In the genomic region with DNA sequence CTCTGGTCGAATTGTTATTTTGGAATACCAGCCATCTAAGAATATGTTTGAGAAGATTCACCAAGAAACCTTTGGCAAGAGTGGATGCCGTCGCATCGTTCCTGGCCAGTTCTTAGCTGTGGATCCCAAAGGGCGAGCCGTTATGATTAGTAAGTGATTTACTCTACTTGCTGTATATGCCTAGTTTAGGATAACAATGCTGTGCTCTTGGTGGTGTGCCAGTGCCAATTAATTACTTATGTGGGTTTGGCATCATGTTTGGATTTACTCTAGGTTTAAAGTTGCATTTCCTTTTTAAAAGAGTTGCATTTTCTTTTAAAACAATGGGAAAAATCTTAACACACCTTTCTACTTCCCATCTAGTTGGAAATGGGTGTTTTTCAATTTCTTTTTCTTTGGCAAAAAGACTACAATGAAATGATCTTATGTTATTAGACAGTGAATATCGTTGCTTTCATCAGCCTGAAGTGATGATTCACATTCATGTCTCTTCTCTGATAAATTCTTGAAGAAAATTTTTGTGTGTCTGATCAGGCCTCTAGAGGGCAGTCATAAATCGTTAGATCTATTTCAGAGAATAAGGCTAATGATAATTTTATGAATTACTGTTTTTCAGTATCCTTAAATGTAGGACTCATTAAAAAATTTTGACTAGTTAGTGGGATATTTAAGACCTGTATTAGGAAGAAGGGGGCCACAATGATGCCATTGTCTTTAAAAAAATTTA, we compare ENCODE assay signal across 9 cellular contexts. TPM values are rescaled to one million over a fixed set of nuclear protein-coding genes. Genes with fewer than 3 reads are reported as not detected.
DNase-seq lines count a peak whose midpoint lies in the region; ATAC-seq, FAIRE-seq and TF ChIP-seq lines count a peak whose summit lies in the region.
"Had no signal": no experiment of that assay in that cellular context is flagged by ENCODE, and none has a peak within 500 bp of the region (broad histone marks: within the 10 kb centered on the region; RNA-seq: fewer than 3 reads in every experiment).

No MANE protein-coding gene starts in this region.

- 61 to 63% methylated on average over 8 of the region's 8 CpGs for WGBS in upper lobe of left lung, 2 donors

- peak in 1 of 2 donors; percentile 65 for ATAC-seq in upper lobe of left lung (ENCODE audit: low FRiP score in 2 of 2)

- H3K4me1 ChIP-seq in adipocyte (ENCODE audit: control insufficient read depth, insufficient read depth, low read length) (peaks cover 30% of the 10 kb centered on the region), keratinocyte (ENCODE audit: control insufficient read depth, extremely low read depth, insufficient read depth, low read length) (peaks cover 23% of the 10 kb centered on the region), upper lobe of left lung (peaks cover 26 to 41% (median 31%) of the 10 kb centered on the region in 4 donors)

- peaks cover 20% of the 10 kb centered on the region for H4K20me1 ChIP-seq in keratinocyte (ENCODE audit: control insufficient read depth, extremely low read depth, insufficient read depth, low read length)

- TF ChIP-seq CTCF in keratinocyte (optimal IDR thresholded peaks at IDR 0.05 in 1 of 3, IDR thresholded peaks at IDR 0.05 in 1 of 3, conservative IDR thresholded peaks at IDR 0.05 in 1 of 3; ENCODE audit: extremely low read depth in 1 of 3, insufficient read depth in 2 of 3, low read length in 3 of 3) (peak in 2 of 3 experiments; percentile 27 to 37), upper lobe of left lung (IDR thresholded peaks at IDR 0.05) (peak in 5 of 6 experiments; percentile 22 to 39 (median 38))

- TF ChIP-seq POLR2A in upper lobe of left lung (IDR thresholded peaks at IDR 0.05), result no peak

- H3K36me3 ChIP-seq in adipocyte (ENCODE audit: control insufficient read depth, insufficient read depth, low read length, severe bottlenecking), result peaks cover 70% of the 10 kb centered on the region
- H3K36me3 ChIP-seq in keratinocyte (ENCODE audit: control insufficient read depth in 2 of 2, extremely low read depth in 1 of 2, insufficient read depth in 2 of 2, low read length in 2 of 2), result peaks cover 21 to 43% of the 10 kb centered on the region in 2 experiments
- peaks cover 45 to 83% (median 58%) of the 10 kb centered on the region in 4 donors for H3K36me3 ChIP-seq in upper lobe of left lung

- H3K9me1 ChIP-seq in keratinocyte (ENCODE audit: control insufficient read depth, extremely low read depth, insufficient read depth, low read length), result no peaks in the 10 kb centered on the region

- H3K27ac ChIP-seq in keratinocyte (ENCODE audit: control insufficient read depth, insufficient read depth, low read length) (peak overlapping the region; percentile 71), upper lobe of left lung (no peak overlapping the region)

- no peak for FAIRE-seq in keratinocyte (lab: Jason Lieb, UNC)
- FAIRE-seq: G401.6 had no signal

- H3K9me3 ChIP-seq in adipocyte (ENCODE audit: control insufficient read depth, low read length) (no peaks in the 10 kb centered on the region), keratinocyte (ENCODE audit: control insufficient read depth, low read depth, low read length) (no peaks in the 10 kb centered on the region), upper lobe of left lung (no peaks in the 10 kb centered on the region)

- no peak overlapping the region for H2AFZ ChIP-seq in keratinocyte (ENCODE audit: control insufficient read depth, low read length)

- peaks cover 91% of the 10 kb centered on the region for H3K79me2 ChIP-seq in keratinocyte (ENCODE audit: control insufficient read depth, insufficient read depth, low read length)

- H3K9ac ChIP-seq in adipocyte (ENCODE audit: low read length) (peak overlapping the region; percentile 22), keratinocyte (ENCODE audit: control insufficient read depth, extremely low read depth, insufficient read depth, low read length) (no peak overlapping the region)

- H3K27me3 ChIP-seq in adipocyte (replicated peaks; ENCODE audit: control insufficient read depth, insufficient read depth, low read length) (no peaks in the 10 kb centered on the region), keratinocyte (ENCODE audit: control insufficient read depth, extremely low read depth, insufficient read depth, low read length) (no peaks in the 10 kb centered on the region), upper lobe of left lung (no peaks in the 10 kb centered on the region)

- TF ChIP-seq EP300 in upper lobe of left lung (IDR thresholded peaks at IDR 0.05), result no peak

- peak overlapping the region; percentile 52 for H3K4me2 ChIP-seq in keratinocyte (ENCODE audit: control insufficient read depth, extremely low read depth, insufficient read depth, low read depth, low read length)

- DNase-seq in NCI-H2227 (lab: John Stamatoyannopoulos, UW; ENCODE audit: unreplicated experiment) (peak; percentile 34), NCI-H2227 treated with DMSO at 0.1 percent for 48 hours (lab: John Stamatoyannopoulos, UW) (no peak), LoVo (ENCODE audit: low spot score) (peak; percentile 42), adipocyte (ENCODE audit: low read depth) (peak; percentile 89), keratinocyte (ENCODE audit: low read depth, low spot score) (no peak), upper lobe of left lung (no peak)
- DNase-seq in activated CD8-positive, alpha-beta memory T cell treated with anti-CD3 and anti-CD28 coated beads, Interleukin-2, amount 50 U/mL, for 4 hours, result no peak
- DNase-seq in activated CD4-positive, CD25-positive, alpha-beta regulatory T cell (lab: John Stamatoyannopoulos, UW), result no peak

- dilution Hi-C loops in keratinocyte (cut with MboI; ENCODE audit: extremely low pct_ligation_motif_present, low sequenced_read_pairs), result no loop called here

- H3K4me3 ChIP-seq in adipocyte (ENCODE audit: low read length) (peak overlapping the region; percentile 15), keratinocyte (ENCODE audit: control insufficient read depth in 2 of 3, extremely low read depth in 1 of 3, insufficient read depth in 2 of 3, low read depth in 1 of 3, low read length in 3 of 3) (no peak overlapping the region), upper lobe of left lung (no peak overlapping the region)

RNA-seq across cellular contexts. Expression of a gene that starts 5.6 kb away (rescaled TPM):
- 88.0 to 142 TPM (median 92.6 TPM) in 3 replicates for polyA plus RNA-seq in keratinocyte
- 81.6 TPM for polyA plus RNA-seq in keratinocyte (2011; ENCODE audit: low read depth)
- 75.8 and 94.4 TPM in 2 replicates for polyA plus RNA-seq in keratinocyte (2011; cell fraction: cytosol; rRNA removed)
- 212 and 248 TPM in 2 replicates for polyA plus RNA-seq in keratinocyte (2011; cell fraction: nucleus; rRNA removed)
- 138 and 144 TPM in 2 replicates for polyA plus RNA-seq in keratinocyte (2012; ENCODE audit: low replicate concordance)
- 163 to 289 TPM (median 171 TPM) in 3 replicates for polyA minus RNA-seq in keratinocyte
- polyA minus RNA-seq in keratinocyte (2011; cell fraction: cytosol; rRNA and poly(A)+ RNA removed), result 58.1 TPM
- 83.0 and 225 TPM in 2 replicates for polyA minus RNA-seq in keratinocyte (2011; cell fraction: nucleus; rRNA and poly(A)+ RNA removed)
- 100 to 1,000 TPM in 3 of 6 donors, 10 to 100 TPM in 3; 63.9 to 168 (median 105) TPM for total RNA-seq in upper lobe of left lung

RNA-seq across cellular contexts. Expression of a gene that starts 5.9 kb away (rescaled TPM):
- 36.8 to 38.9 TPM (median 38.4 TPM) in 3 replicates for polyA plus RNA-seq in keratinocyte
- 19.3 TPM for polyA plus RNA-seq in keratinocyte (2011; ENCODE audit: low read depth)
- 25.9 and 26.4 TPM in 2 replicates for polyA plus RNA-seq in keratinocyte (2011; cell fraction: cytosol; rRNA removed)
- polyA plus RNA-seq in keratinocyte (2011; cell fraction: nucleus; rRNA removed), result 47.5 and 54.9 TPM in 2 replicates
- 27.6 and 34.8 TPM in 2 replicates for polyA plus RNA-seq in keratinocyte (2012; ENCODE audit: low replicate concordance)
- 38.4 to 48.8 TPM (median 42.5 TPM) in 3 replicates for polyA minus RNA-seq in keratinocyte
- polyA minus RNA-seq in keratinocyte (2011; cell fraction: cytosol; rRNA and poly(A)+ RNA removed), result 35.5 TPM
- 21.7 and 26.7 TPM in 2 replicates for polyA minus RNA-seq in keratinocyte (2011; cell fraction: nucleus; rRNA and poly(A)+ RNA removed)
- total RNA-seq in upper lobe of left lung, result 100 to 1,000 TPM in 1 of 6 donors, 10 to 100 TPM in 5; 35.0 to 111 (median 59.6) TPM

Comparison
In these comparisons a context has a peak if more than half of its experiments do, and no peak if none do; other contexts are left out.
1. DNase-seq: peak in NCI-H2227 (single experiment), LoVo (single experiment) and adipocyte (single experiment); none in NCI-H2227 treated with DMSO at 0.1 percent for 48 hours (single experiment), keratinocyte (single experiment), upper lobe of left lung (0 of 2), activated CD8-positive, alpha-beta memory T cell treated with anti-CD3 and anti-CD28 coated beads, Interleukin-2, amount 50 U/mL, for 4 hours (single experiment) and activated CD4-positive, CD25-positive, alpha-beta regulatory T cell (0 of 4).